ENCODE assay signal across 11 cellular contexts in the genomic region with DNA sequence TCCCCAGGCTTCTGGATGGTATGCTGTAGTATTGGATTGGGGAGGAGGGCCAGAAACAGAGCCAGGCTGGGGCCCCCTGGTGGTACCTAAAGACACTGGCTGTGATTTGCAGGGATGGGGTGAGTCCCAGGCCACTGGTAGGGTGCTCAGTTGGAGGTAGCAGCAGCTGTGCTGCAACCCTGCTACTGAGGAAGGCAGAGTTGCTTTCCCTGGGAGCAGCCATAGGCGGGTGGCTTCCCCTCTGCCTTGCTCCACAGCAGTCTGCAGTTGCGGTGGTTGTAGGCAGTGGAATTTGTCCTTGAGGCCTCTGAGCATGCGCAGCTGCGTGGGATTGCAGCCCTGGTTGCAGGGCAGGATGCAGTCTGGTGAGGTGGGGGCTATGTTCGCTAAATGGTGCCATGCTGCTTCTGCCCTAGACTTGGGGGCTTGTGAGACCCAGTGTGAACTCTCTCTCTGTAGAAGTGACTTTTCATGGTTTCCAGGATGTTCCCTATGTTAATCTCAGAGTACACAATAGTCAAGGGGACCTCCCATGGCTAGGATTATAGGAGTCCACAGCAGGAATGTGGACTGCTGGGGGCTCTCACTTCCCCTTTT. TPM values are rescaled to one million over a fixed set of nuclear protein-coding genes. Genes with fewer than 3 reads are reported as not detected.
DNase-seq lines count a peak whose midpoint lies in the region; ATAC-seq and TF ChIP-seq lines count a peak whose summit lies in the region.
"Had no signal": no experiment of that assay in that cellular context is flagged by ENCODE, and none has a peak within 500 bp of the region (broad histone marks: within the 10 kb centered on the region; RNA-seq: fewer than 3 reads in every experiment).

No MANE protein-coding gene starts in this region.

- no peak overlapping the region for H3K27ac Mint-ChIP-seq in neural crest cell (ENCODE audit: unreplicated experiment)

- H3K4me1 Mint-ChIP-seq in neural crest cell: peaks cover 18% of the 10 kb centered on the region

- ATAC-seq in GM18907 (IDR thresholded peaks at IDR 0.05; ENCODE audit: unreplicated experiment): peak; percentile 57
- peak; percentile 59 for ATAC-seq in HG02981 (IDR thresholded peaks at IDR 0.05; ENCODE audit: unreplicated experiment)
- no peak for ATAC-seq in HG03520 (IDR thresholded peaks at IDR 0.05; ENCODE audit: unreplicated experiment)
- ATAC-seq: esophagus mucosa had no signal

- DNase-seq in neural crest cell (ENCODE audit: low read depth, low spot score) (peak; percentile 19), posterior vena cava (ENCODE audit: low spot score) (no peak)
- DNase-seq in stimulated activated naive CD4-positive, alpha-beta T cell (lab: John Stamatoyannopoulos, UW): no peak
- DNase-seq: activated effector memory CD4-positive, alpha-beta T cell treated with anti-CD3 and anti-CD28 coated beads, Interleukin-2, amount 50 U/mL, for 16 hours; SW 1271 had no signal

- intact Hi-C loops in posterior vena cava (cut with DNase I): no loop called here

- no peak overlapping the region for H3K27ac ChIP-seq in VCaP
- H3K27ac ChIP-seq: neutrophil had no signal

- no peak overlapping the region for H3K4me3 Mint-ChIP-seq in neural crest cell

- H3K9me3 Mint-ChIP-seq in neural crest cell: peaks cover 22% of the 10 kb centered on the region

- peaks cover 6% of the 10 kb centered on the region for H3K36me3 Mint-ChIP-seq in neural crest cell (ENCODE audit: low read depth)

- TF ChIP-seq CTCF in VCaP (conservative IDR thresholded peaks at IDR 0.05) (peak; percentile 22), neural crest cell (conservative IDR thresholded peaks at IDR 0.05) (peak; percentile 52)

- no peaks in the 10 kb centered on the region for H3K27me3 Mint-ChIP-seq in neural crest cell (ENCODE audit: low read depth)

RNA-seq across cellular contexts. Expression of a gene that starts 38.9 kb away (rescaled TPM):
- total RNA-seq in neural crest cell: 4.1 and 4.4 TPM in 2 replicates
- total RNA-seq in posterior vena cava: 1 to 10 TPM in 1 of 2 donors, under 1 TPM in 1; 0.51 to 5.0 TPM
- total RNA-seq: esophagus mucosa had no signal
